Comparison of ENCODE assay signal across 10 cellular contexts in the genomic region with DNA sequence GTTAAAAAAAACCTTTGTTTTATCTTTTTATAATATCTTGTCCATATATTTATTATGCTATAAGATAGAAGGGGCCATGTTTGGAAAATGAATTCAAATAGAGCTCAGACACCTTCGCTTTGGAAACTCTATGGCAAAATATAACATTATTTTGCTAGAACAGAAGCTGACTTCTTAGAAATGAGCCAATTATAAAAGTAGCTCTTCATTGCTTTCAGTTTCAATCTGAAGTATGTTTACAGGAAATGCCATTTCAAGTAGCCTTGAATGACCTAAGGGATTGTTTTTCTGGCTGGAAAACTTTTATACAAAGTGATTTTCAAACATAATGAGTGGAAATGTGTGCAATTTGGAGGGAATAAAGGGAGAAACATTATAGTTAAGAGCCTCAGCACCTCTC. TPM values are rescaled to one million over a fixed set of nuclear protein-coding genes. Genes with fewer than 3 reads are reported as not detected.
DNase-seq lines count a peak whose midpoint lies in the region; ATAC-seq, FAIRE-seq and TF ChIP-seq lines count a peak whose summit lies in the region.
"Had no signal": no experiment of that assay in that cellular context is flagged by ENCODE, and none has a peak within 500 bp of the region (broad histone marks: within the 10 kb centered on the region; RNA-seq: fewer than 3 reads in every experiment).

No MANE protein-coding gene starts in this region.

- H2AFZ ChIP-seq in neural progenitor cell (replicated peaks), result no peak overlapping the region

- peak overlapping the region; percentile 41; the same call in 1 of the 2 replicates for H3K4me3 ChIP-seq in SK-N-MC
- H3K4me3 ChIP-seq in left ventricle myocardium inferior, result peak overlapping the region; percentile 23
- no peak overlapping the region for H3K4me3 ChIP-seq in neural progenitor cell

- no peaks in the 10 kb centered on the region for H3F3A ChIP-seq in neural progenitor cell (ENCODE audit: low read depth)

- ATAC-seq in GM18858 (IDR thresholded peaks at IDR 0.05; ENCODE audit: unreplicated experiment) (peak; percentile 89), HG02623 (IDR thresholded peaks at IDR 0.05; ENCODE audit: unreplicated experiment) (peak; percentile 82)

- no peaks in the 10 kb centered on the region for H3K9me3 Mint-ChIP-seq in neural progenitor cell

- TF ChIP-seq POLR2A in H54 (IDR thresholded peaks at IDR 0.05; ENCODE audit: low read depth, low read length), result no peak

- no peak overlapping the region for H3K27ac Mint-ChIP-seq in neural progenitor cell

- no peak for FAIRE-seq in H54 (lab: Jason Lieb, UNC)

- no peaks in the 10 kb centered on the region for H3K36me3 Mint-ChIP-seq in neural progenitor cell

- H3K9me3 ChIP-seq in SK-N-MC (ENCODE audit: low read depth, low read length), result peaks cover 8% of the 10 kb centered on the region; the same call in 1 of the 2 replicates
- H3K9me3 ChIP-seq in left ventricle myocardium inferior (replicated peaks), result peaks cover 15% of the 10 kb centered on the region
- H3K9me3 ChIP-seq in neural progenitor cell (ENCODE audit: low read depth), result no peaks in the 10 kb centered on the region

- H3K27ac ChIP-seq in SK-N-MC, result peak overlapping the region; percentile 64
- peak overlapping the region; percentile 84 for H3K27ac ChIP-seq in left ventricle myocardium inferior (replicated peaks)
- no peak overlapping the region for H3K27ac ChIP-seq in neural progenitor cell

- no peak overlapping the region for H3K4me2 ChIP-seq in neural progenitor cell

- CTCF ChIA-PET in HEK293T (lab: Yijun Ruan, JAX), result no interaction called here

- TF ChIP-seq CTCF in left ventricle myocardium inferior (IDR thresholded peaks at IDR 0.05; ENCODE audit: borderline replicate concordance) (no peak), neural progenitor cell (IDR thresholded peaks at IDR 0.05) (no peak)

- H3K36me3 ChIP-seq in SK-N-MC (ENCODE audit: insufficient read depth, low read length) (no peaks in the 10 kb centered on the region), left ventricle myocardium inferior (no peaks in the 10 kb centered on the region), neural progenitor cell (no peaks in the 10 kb centered on the region)

- H4K20me1 ChIP-seq in neural progenitor cell (ENCODE audit: low read depth), result no peaks in the 10 kb centered on the region

- no peaks in the 10 kb centered on the region for H3K79me2 ChIP-seq in neural progenitor cell (ENCODE audit: low read depth)

- no peaks in the 10 kb centered on the region for H3K4me1 Mint-ChIP-seq in neural progenitor cell

- peak; percentile 12 for DNase-seq in SK-N-MC (ENCODE audit: low read depth, low spot score)
- no peak for DNase-seq in left ventricle myocardium inferior
- no peak for DNase-seq in neural progenitor cell (ENCODE audit: low spot score)
- no peak for DNase-seq in HEK293T (ENCODE audit: extremely low spot score)
- DNase-seq in H54 (ENCODE audit: insufficient read length, low spot score), result no peak
- DNase-seq in T-helper 9 cell, result no peak

- H3K9ac ChIP-seq in SK-N-MC (ENCODE audit: insufficient read length) (no peak overlapping the region), neural progenitor cell (no peak overlapping the region)

- H3K4me1 ChIP-seq in left ventricle myocardium inferior (peaks cover 38% of the 10 kb centered on the region), neural progenitor cell (no peaks in the 10 kb centered on the region)

- H3K4me3 Mint-ChIP-seq in neural progenitor cell, result no peak overlapping the region
- H3K4me3 Mint-ChIP-seq: neural crest cell had no signal

- intact Hi-C loops in left ventricle myocardium inferior (cut with micrococcal nuclease), result no loop called here

- H3K27me3 ChIP-seq in left ventricle myocardium inferior (ENCODE audit: low read depth), result no peaks in the 10 kb centered on the region
- no peaks in the 10 kb centered on the region for H3K27me3 ChIP-seq in neural progenitor cell

- no peaks in the 10 kb centered on the region for H3K27me3 Mint-ChIP-seq in neural progenitor cell (ENCODE audit: insufficient read depth, low read depth)

- POLR2A ChIA-PET in HEK293T (lab: Yijun Ruan, JAX), result no interaction called here

TF ChIP-seq in HEK293T, 16 proteins besides CTCF, POLR2A, EP300 and RAD21:
- no peak for TF ChIP-seq FOXK2 (IDR thresholded peaks at IDR 0.05)

RNA-seq across cellular contexts. Expression of a gene that starts 37.8 kb away (rescaled TPM):
- total RNA-seq in left ventricle myocardium inferior (0.44 TPM), neural progenitor cell (ENCODE audit: low replicate concordance) (not detected in 2 replicates)
- total RNA-seq: neural crest cell, SK-MEL-5 had no signal

RNA-seq across cellular contexts. Expression of a gene that starts 53.4 kb away (rescaled TPM):
- total RNA-seq in left ventricle myocardium inferior (0.08 TPM), neural progenitor cell (ENCODE audit: low replicate concordance) (not detected in 2 replicates)
- total RNA-seq: neural crest cell had no signal
